ENCODE assay signal across 11 cellular contexts in genomic region chr1:100414693-100415092, GRCh38.
DNase-seq lines count a peak whose midpoint lies in the region; ATAC-seq and TF ChIP-seq lines count a peak whose summit lies in the region.
"Had no signal": no experiment of that assay in that cellular context is flagged by ENCODE, and none has a peak within 500 bp of the region (broad histone marks: within the 10 kb centered on the region; RNA-seq: fewer than 3 reads in every experiment).

No MANE protein-coding gene starts in this region.

- TF ChIP-seq CTCF in fibroblast of mammary gland (conservative IDR thresholded peaks at IDR 0.05; ENCODE audit: control insufficient read depth, insufficient read depth, low read depth, low read length) = no peak
- TF ChIP-seq CTCF in type B pancreatic cell (conservative IDR thresholded peaks at IDR 0.05) = no peak
- TF ChIP-seq CTCF in uterus (IDR thresholded peaks at IDR 0.05) = no peak
- no peak for TF ChIP-seq CTCF in Calu3 (IDR thresholded peaks at IDR 0.05; ENCODE audit: unreplicated experiment)

- no peak for DNase-seq in activated T-cell treated with anti-CD3 and anti-CD28 coated beads, Interleukin-2, amount 50 U/mL, for 4 hours
- DNase-seq in activated T-cell treated with anti-CD3 and anti-CD28 coated beads, Interleukin-2, amount 50 U/mL, for 48 hours = no peak
- DNase-seq in SIG-M5 (lab: John Stamatoyannopoulos, UW) = peak; percentile 58
- DNase-seq in fibroblast of mammary gland (ENCODE audit: low read depth) = peak; percentile 6
- DNase-seq in type B pancreatic cell (ENCODE audit: extremely low spot score, unreplicated experiment) = no peak
- no peak for DNase-seq in uterus
- no peak for DNase-seq in Calu3
- DNase-seq: mesenchymal stem cell, NCI-H1105, testis had no signal

- no peaks in the 10 kb centered on the region for H3K36me3 ChIP-seq in uterus

- peaks cover 34% of the 10 kb centered on the region for H3K36me3 Mint-ChIP-seq in activated T-cell treated with anti-CD3 and anti-CD28 coated beads, Interleukin-2, amount 50 U/mL, for 4 hours (ENCODE audit: insufficient read depth)
- H3K36me3 Mint-ChIP-seq in type B pancreatic cell (peaks cover 14% of the 10 kb centered on the region), Calu3 (ENCODE audit: insufficient read depth, unreplicated experiment) (no peaks in the 10 kb centered on the region)

- no peak overlapping the region for H3K27ac ChIP-seq in uterus
- H3K27ac ChIP-seq: testis had no signal

- H3K27me3 Mint-ChIP-seq in activated T-cell treated with anti-CD3 and anti-CD28 coated beads, Interleukin-2, amount 50 U/mL, for 4 hours (ENCODE audit: low read depth) = no peaks in the 10 kb centered on the region
- H3K27me3 Mint-ChIP-seq in type B pancreatic cell = no peaks in the 10 kb centered on the region
- H3K27me3 Mint-ChIP-seq in Calu3 (ENCODE audit: unreplicated experiment) = no peaks in the 10 kb centered on the region

- CTCF ChIA-PET in Calu3 (lab: Charles Lee) = no interaction called here

- H3K27ac Mint-ChIP-seq in type B pancreatic cell (peak overlapping the region; percentile 86), Calu3 (ENCODE audit: unreplicated experiment) (no peak overlapping the region)

- H3K4me3 ChIP-seq in fibroblast of mammary gland (ENCODE audit: control insufficient read depth, low read depth, low read length) (no peak overlapping the region), uterus (no peak overlapping the region)
- H3K4me3 ChIP-seq: testis had no signal

- intact Hi-C loops in uterus (cut with DNase I; ENCODE audit: low total_unique reads) (no loop called here), Calu3 (cut with micrococcal nuclease; ENCODE audit: unreplicated experiment) (no loop called here)

- H3K4me1 ChIP-seq in uterus = no peaks in the 10 kb centered on the region
- H3K4me1 ChIP-seq: testis had no signal

- H3K4me3 Mint-ChIP-seq in activated T-cell treated with anti-CD3 and anti-CD28 coated beads, Interleukin-2, amount 50 U/mL, for 4 hours = peak overlapping the region; percentile 14
- H3K4me3 Mint-ChIP-seq in type B pancreatic cell (peak overlapping the region; percentile 57), Calu3 (ENCODE audit: low read depth, unreplicated experiment) (no peak overlapping the region)

- H3K27me3 ChIP-seq in uterus = no peaks in the 10 kb centered on the region
- H3K27me3 ChIP-seq: testis had no signal

- TF ChIP-seq POLR2A in uterus (IDR thresholded peaks at IDR 0.05) = no peak

- peak in 1 of 2 donors; percentile 58 for ATAC-seq in activated T-cell treated with anti-CD3 and anti-CD28 coated beads, Interleukin-2, amount 50 U/mL, for 4 hours
- ATAC-seq in HG03432 (IDR thresholded peaks at IDR 0.05; ENCODE audit: unreplicated experiment) = no peak

- H3K9me3 Mint-ChIP-seq in activated T-cell treated with anti-CD3 and anti-CD28 coated beads, Interleukin-2, amount 50 U/mL, for 4 hours = peaks cover 6% of the 10 kb centered on the region
- no peaks in the 10 kb centered on the region for H3K9me3 Mint-ChIP-seq in type B pancreatic cell
- H3K9me3 Mint-ChIP-seq in Calu3 (ENCODE audit: low read depth, unreplicated experiment) = no peaks in the 10 kb centered on the region

- H3K9me3 ChIP-seq in uterus = no peaks in the 10 kb centered on the region
- H3K9me3 ChIP-seq: testis had no signal

- peaks cover 76% of the 10 kb centered on the region for H3K4me1 Mint-ChIP-seq in activated T-cell treated with anti-CD3 and anti-CD28 coated beads, Interleukin-2, amount 50 U/mL, for 4 hours (ENCODE audit: low read depth)
- H3K4me1 Mint-ChIP-seq in type B pancreatic cell (ENCODE audit: unreplicated experiment) (peaks cover 28% of the 10 kb centered on the region), Calu3 (ENCODE audit: low read depth, unreplicated experiment) (peaks cover 7% of the 10 kb centered on the region)

- no TSS peak for BruUV-seq in Calu3 (replicated peaks; lab: Mats Ljungman, UMichigan)

Comparison
In these comparisons a context has a peak if more than half of its experiments do, and no peak if none do; other contexts are left out.
1. DNase-seq: peak in SIG-M5 (single experiment) and fibroblast of mammary gland (single experiment); none in activated T-cell treated with anti-CD3 and anti-CD28 coated beads, Interleukin-2, amount 50 U/mL, for 4 hours (single experiment), activated T-cell treated with anti-CD3 and anti-CD28 coated beads, Interleukin-2, amount 50 U/mL, for 48 hours (0 of 2), type B pancreatic cell (single experiment), uterus (0 of 2) and Calu3 (single experiment).